Comparison of ENCODE assay signal across 23 cellular contexts in genomic region chrX:45404206-45404605, GRCh38.
"Had no signal": no experiment of that assay in that cellular context is flagged by ENCODE, and none has a peak within 500 bp of the region (broad histone marks: within the 10 kb centered on the region; RNA-seq: fewer than 3 reads in every experiment).

No MANE protein-coding gene starts in this region.

- H3K9me3 ChIP-seq: colonic mucosa, gastrocnemius medialis, left lung, lower lobe of right lung had no signal

- DNase-seq: colonic mucosa; cortex of kidney; effector CD8-positive, alpha-beta T cell; effector memory CD8-positive, alpha-beta T cell; endodermal cell; erythroblast; esophagus squamous epithelium; foreskin fibroblast; foreskin melanocyte; gastrocnemius medialis; glutamatergic neuron; head of caudate nucleus; heart right ventricle; hippocampal formation; left cardiac atrium; left lung; left ventricle myocardium superior; lower lobe of right lung; mesenchymal stem cell; midbrain had no signal

- H3K9me3 Mint-ChIP-seq: dendritic cell treated with granulocyte-macrophage colony-stimulating factor and Interleukin-4, amounts not matched to agents 40 ng/mL and 50 ng/mL, for 4 days; effector memory CD8-positive, alpha-beta T cell had no signal

- ATAC-seq: effector memory CD8-positive, alpha-beta T cell; esophagus mucosa; gastrocnemius medialis; heart right ventricle; left cardiac atrium; left lung; left ventricle myocardium superior; lower lobe of right lung had no signal

- H3K27me3 Mint-ChIP-seq: dendritic cell treated with granulocyte-macrophage colony-stimulating factor and Interleukin-4, amounts not matched to agents 40 ng/mL and 50 ng/mL, for 4 days had no signal

- H3K27me3 ChIP-seq: colonic mucosa, esophagus squamous epithelium, gastrocnemius medialis, left lung had no signal

- H3K4me3 ChIP-seq: colonic mucosa, esophagus squamous epithelium, gastrocnemius medialis, heart right ventricle, left lung, lower lobe of right lung had no signal

- H3K4me1 ChIP-seq: colonic mucosa, esophagus squamous epithelium, gastrocnemius medialis, heart right ventricle, left lung, lower lobe of right lung had no signal

- H3K4me3 Mint-ChIP-seq: dendritic cell treated with granulocyte-macrophage colony-stimulating factor and Interleukin-4, amounts not matched to agents 40 ng/mL and 50 ng/mL, for 4 days; effector memory CD8-positive, alpha-beta T cell; endodermal cell had no signal

- H3K36me3 ChIP-seq: colonic mucosa, esophagus squamous epithelium, gastrocnemius medialis, heart right ventricle, left lung, lower lobe of right lung had no signal

- H3K27ac ChIP-seq: colonic mucosa, epithelial cell of prostate, esophagus squamous epithelium, gastrocnemius medialis, heart right ventricle, left lung, lower lobe of right lung had no signal
